Comparison of ENCODE assay signal across 18 cellular contexts in the genomic region with DNA sequence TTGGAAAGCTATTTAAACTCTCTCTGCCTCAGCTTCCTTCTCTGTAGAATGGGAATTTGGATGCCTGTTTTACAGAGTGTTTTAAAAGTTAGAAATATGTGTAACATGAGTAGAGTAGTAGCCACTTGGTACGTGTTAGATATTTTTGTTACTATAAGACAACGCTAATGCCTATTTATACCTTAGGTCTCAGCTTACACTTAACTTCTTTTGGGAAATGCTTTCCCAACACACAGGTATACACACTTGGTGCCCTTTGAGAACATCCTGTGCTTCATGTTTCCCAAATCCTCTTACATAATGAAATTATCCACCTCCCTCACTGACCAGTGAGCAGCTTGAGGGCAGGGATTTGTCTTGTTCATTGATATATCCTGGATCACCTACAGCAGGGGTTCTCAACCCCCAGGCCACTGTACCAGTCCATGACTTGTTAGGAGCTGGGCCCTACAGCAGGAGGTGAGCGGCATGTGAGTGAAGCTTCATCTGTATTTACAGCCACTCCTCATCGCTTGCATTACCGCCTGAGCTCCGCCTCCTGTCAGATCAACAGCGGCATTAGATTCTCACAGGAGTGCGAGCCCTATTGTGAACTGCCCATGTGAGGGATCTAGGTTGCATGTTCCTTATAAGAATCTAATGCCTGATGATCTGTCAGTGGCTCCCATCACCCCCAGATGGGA. TPM values are rescaled to one million over a fixed set of nuclear protein-coding genes. Genes with fewer than 3 reads are reported as not detected.
"Had no signal": no experiment of that assay in that cellular context is flagged by ENCODE, and none has a peak within 500 bp of the region (broad histone marks: within the 10 kb centered on the region; RNA-seq: fewer than 3 reads in every experiment).

No MANE protein-coding gene starts in this region.

- H3K4me3 Mint-ChIP-seq: mesothelial cell of epicardium had no signal

- ATAC-seq: foreskin keratinocyte, heart right ventricle, left cardiac atrium, left lung, left ventricle myocardium superior, lower lobe of right lung, mucosa of descending colon had no signal

- H3K27ac Mint-ChIP-seq: mesothelial cell of epicardium had no signal

- DNase-seq: dorsolateral prefrontal cortex; effector CD4-positive, alpha-beta T cell; effector memory CD4-positive, alpha-beta T cell; foreskin keratinocyte; glutamatergic neuron; head of caudate nucleus; heart right ventricle; hippocampal formation; left cardiac atrium; left lung; left ventricle myocardium superior; lower lobe of right lung; mesenchymal stem cell; mucosa of descending colon had no signal

- H3K27ac ChIP-seq: coronary artery, dorsolateral prefrontal cortex, esophagus muscularis mucosa, foreskin keratinocyte, heart right ventricle, left lung, lower lobe of right lung had no signal

- H3K4me1 ChIP-seq: esophagus muscularis mucosa, foreskin keratinocyte, lower lobe of right lung had no signal

- H3K36me3 ChIP-seq: esophagus muscularis mucosa, heart right ventricle, left lung, lower lobe of right lung had no signal

- H3K4me3 ChIP-seq: coronary artery, dorsolateral prefrontal cortex, esophagus muscularis mucosa, heart right ventricle, left lung, lower lobe of right lung, mucosa of descending colon had no signal

- H3K9me3 ChIP-seq: esophagus muscularis mucosa, heart right ventricle, left lung, lower lobe of right lung, mucosa of descending colon had no signal

- H3K9me3 Mint-ChIP-seq: mesothelial cell of epicardium had no signal

- H3K27me3 ChIP-seq: dorsolateral prefrontal cortex, esophagus muscularis mucosa, foreskin keratinocyte, heart right ventricle, left lung had no signal

RNA-seq across cellular contexts. Expression of gene SLC16A6, which starts 33.9 kb away (rescaled TPM):
- total RNA-seq: epithelial cell of proximal tubule, foreskin keratinocyte, left ventricle myocardium superior had no signal
- polyA plus RNA-seq: foreskin keratinocyte had no signal
